ENCODE assay signal across 8 cellular contexts in the genomic region with DNA sequence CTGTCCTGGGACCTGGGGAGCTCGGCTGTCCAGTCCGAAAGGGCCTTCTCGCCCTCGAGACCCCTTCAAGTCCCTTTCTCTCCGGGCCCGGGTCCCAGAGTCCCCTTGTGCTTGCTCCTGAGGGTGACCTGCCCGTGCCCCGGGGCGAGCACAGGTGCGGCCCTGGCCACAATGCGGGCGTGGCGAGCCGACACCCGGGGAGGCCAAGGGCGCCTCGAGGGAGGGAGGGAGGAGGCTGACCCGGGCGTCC. TPM values are rescaled to one million over a fixed set of nuclear protein-coding genes. Genes with fewer than 3 reads are reported as not detected.
DNase-seq lines count a peak whose midpoint lies in the region; ATAC-seq and TF ChIP-seq lines count a peak whose summit lies in the region.

No MANE protein-coding gene starts in this region.

- peaks cover 0 to 10% (median 0%) of the 10 kb centered on the region in 3 donors for H3K36me3 Mint-ChIP-seq in CD8-positive, alpha-beta memory T cell

- no peaks in the 10 kb centered on the region for H3K27me3 ChIP-seq in CD8-positive, alpha-beta memory T cell (ENCODE audit: insufficient read depth, low read length, poor library complexity, severe bottlenecking)
- H3K27me3 ChIP-seq in Karpas-422 (ENCODE audit: low read length), result no peaks in the 10 kb centered on the region
- H3K27me3 ChIP-seq in effector memory CD4-positive, alpha-beta T cell (replicated peaks; ENCODE audit: control insufficient read depth, insufficient read depth, low read length, poor library complexity, severe bottlenecking), result no peaks in the 10 kb centered on the region
- H3K27me3 ChIP-seq in osteoblast (ENCODE audit: insufficient read depth, low read length), result no peaks in the 10 kb centered on the region

- H3K79me2 ChIP-seq in Karpas-422 (ENCODE audit: low read length), result peaks cover 37% of the 10 kb centered on the region
- peaks cover 32% of the 10 kb centered on the region for H3K79me2 ChIP-seq in osteoblast (ENCODE audit: insufficient read depth, low read length)

- H3K9me2 ChIP-seq in Karpas-422 (replicated peaks; ENCODE audit: insufficient read depth, low read length), result no peaks in the 10 kb centered on the region

- no peak for ATAC-seq in left lobe of liver

- CTCF ChIA-PET in CD8-positive, alpha-beta memory T cell (lab: Charles Lee), result interaction anchor here (2.4 kb wide), 1 partner anchor 140 kb away, joined by 8 read pairs; no protein-coding TSS in a partner anchor

- H3K4me2 ChIP-seq in Karpas-422 (ENCODE audit: low read depth, low read length, poor library complexity, severe bottlenecking) (peak overlapping the region; percentile 81), osteoblast (ENCODE audit: insufficient read depth, low read length) (peak overlapping the region; percentile 55)

- peak overlapping the region; percentile 60 to 97 (median 81) for H3K4me3 Mint-ChIP-seq in CD8-positive, alpha-beta memory T cell

- no peak for DNase-seq in CD8-positive, alpha-beta memory T cell
- no peak for DNase-seq in Karpas-422
- DNase-seq in effector memory CD4-positive, alpha-beta T cell, result no peak
- DNase-seq in osteoblast (ENCODE audit: insufficient read length, low spot score, missing footprints), result no peak
- no peak for DNase-seq in left lobe of liver (ENCODE audit: low spot score)
- DNase-seq in NCI-H1417 treated with DMSO at 0.1 percent for 48 hours (lab: John Stamatoyannopoulos, UW), result no peak
- no peak for DNase-seq in NCI-H1417 (lab: John Stamatoyannopoulos, UW)
- DNase-seq in amniotic stem cell (lab: John Stamatoyannopoulos, UW), result no peak

- H3K4me1 ChIP-seq in CD8-positive, alpha-beta memory T cell (ENCODE audit: insufficient read depth, low read length), result peaks cover 30% of the 10 kb centered on the region
- peaks cover 47% of the 10 kb centered on the region for H3K4me1 ChIP-seq in Karpas-422 (ENCODE audit: low read length)
- H3K4me1 ChIP-seq in effector memory CD4-positive, alpha-beta T cell (ENCODE audit: control insufficient read depth, insufficient read depth, low read length, poor library complexity, severe bottlenecking), result peaks cover 4% of the 10 kb centered on the region
- peaks cover 29% of the 10 kb centered on the region for H3K4me1 ChIP-seq in osteoblast (ENCODE audit: insufficient read depth, low read length)

- peak overlapping the region; percentile 46 for H3K4me3 ChIP-seq in CD8-positive, alpha-beta memory T cell (ENCODE audit: low read length)
- peak overlapping the region; percentile 63 for H3K4me3 ChIP-seq in Karpas-422 (ENCODE audit: low read length)
- peak overlapping the region; percentile 50 for H3K4me3 ChIP-seq in effector memory CD4-positive, alpha-beta T cell (ENCODE audit: insufficient read depth, low read depth, low read length, poor library complexity, severe bottlenecking)
- peak overlapping the region; percentile 60 for H3K4me3 ChIP-seq in osteoblast (ENCODE audit: insufficient read depth, low read length)

- H3K4me1 Mint-ChIP-seq in CD8-positive, alpha-beta memory T cell, result peaks cover 24 to 37% (median 31%) of the 10 kb centered on the region in 3 donors

- no peaks in the 10 kb centered on the region for H3K36me3 ChIP-seq in CD8-positive, alpha-beta memory T cell (ENCODE audit: insufficient read depth, low read length)
- no peaks in the 10 kb centered on the region for H3K36me3 ChIP-seq in Karpas-422 (ENCODE audit: insufficient read depth, low read length)
- H3K36me3 ChIP-seq in effector memory CD4-positive, alpha-beta T cell (ENCODE audit: control insufficient read depth, insufficient read depth, low read length), result no peaks in the 10 kb centered on the region
- H3K36me3 ChIP-seq in osteoblast (ENCODE audit: insufficient read depth, low read length), result no peaks in the 10 kb centered on the region

- H3K9me3 ChIP-seq in CD8-positive, alpha-beta memory T cell (ENCODE audit: low read length), result no peaks in the 10 kb centered on the region
- H3K9me3 ChIP-seq in Karpas-422 (ENCODE audit: low read length) (no peaks in the 10 kb centered on the region), osteoblast (ENCODE audit: low read depth, low read length) (no peaks in the 10 kb centered on the region)
- H3K9me3 ChIP-seq in effector memory CD4-positive, alpha-beta T cell (ENCODE audit: control insufficient read depth, low read length), result no peaks in the 10 kb centered on the region

- no peaks in the 10 kb centered on the region for H3K9me3 Mint-ChIP-seq in CD8-positive, alpha-beta memory T cell

- H4K20me1 ChIP-seq in Karpas-422 (ENCODE audit: insufficient read depth, low read depth, low read length) (peaks cover 18% of the 10 kb centered on the region), osteoblast (ENCODE audit: insufficient read depth, low read length) (peaks cover 12% of the 10 kb centered on the region)

- peak overlapping the region; percentile 38; the same call in 1 of the 2 replicates for H2AFZ ChIP-seq in Karpas-422 (ENCODE audit: low read length)
- H2AFZ ChIP-seq in osteoblast (ENCODE audit: low read length), result peak overlapping the region; percentile 78

- no peak overlapping the region for H3K27ac ChIP-seq in CD8-positive, alpha-beta memory T cell (ENCODE audit: low read depth, low read length)
- H3K27ac ChIP-seq in Karpas-422 (ENCODE audit: low read length) (peak overlapping the region; percentile 72), osteoblast (ENCODE audit: low read depth, low read length) (peak overlapping the region; percentile 18)
- peak overlapping the region; percentile 55 for H3K27ac ChIP-seq in effector memory CD4-positive, alpha-beta T cell (ENCODE audit: insufficient read depth, low read length, poor library complexity, severe bottlenecking)

- H3K9ac ChIP-seq in Karpas-422 (ENCODE audit: low read length), result peak overlapping the region; percentile 67

- POLR2A ChIA-PET in CD8-positive, alpha-beta memory T cell (lab: Charles Lee), result no interaction called here

- H3K27ac Mint-ChIP-seq in CD8-positive, alpha-beta memory T cell, result peak overlapping the region in 7 of 8 donors; percentile 54 to 97 (median 77)

- TF ChIP-seq CTCF in osteoblast (IDR thresholded peaks at IDR 0.05; ENCODE audit: extremely low read depth, low read depth, low read length), result no peak

- peaks cover 0 to 3% of the 10 kb centered on the region in 2 donors for H3K27me3 Mint-ChIP-seq in CD8-positive, alpha-beta memory T cell

RNA-seq across cellular contexts. Expression of a gene that starts 0.8 kb away (rescaled TPM):
- 10 to 100 TPM; 21.1 to 22.4 TPM for total RNA-seq in CD8-positive, alpha-beta memory T cell
- polyA plus RNA-seq in CD8-positive, alpha-beta memory T cell, result 15.3 TPM
- 98.2 and 144 TPM in 2 replicates for total RNA-seq in Karpas-422 (2014; rRNA removed; shearing (Covaris generic); ENCODE audit: low replicate concordance)
- total RNA-seq in osteoblast (48.3 and 55.4 TPM in 2 replicates), left lobe of liver (20.7 TPM)
